1 cellular context compared by ENCODE assay signal in genomic region chr19:10565567-10566407, GRCh38.
TF ChIP-seq lines count a peak whose summit lies in the region.

TSS of gene KRI1 (minus strand) at chr19:10566010. CDS start at chr19:10565999, 11 bp downstream.

TF ChIP-seq in IMR-90, 13 proteins besides CTCF, POLR2A, EP300 and RAD21 (continued from another document):
- TF ChIP-seq RFX5 (IDR thresholded peaks at IDR 0.05; ENCODE audit: low read depth, low read length) (no peak), ELK1 (IDR thresholded peaks at IDR 0.05; ENCODE audit: borderline replicate concordance, low read depth, low read length) (no peak), SMC3 (IDR thresholded peaks at IDR 0.05; ENCODE audit: low read depth, low read length) (no peak)
